8 cellular contexts compared by ENCODE assay signal in genomic region chr16:75471723-75472634, GRCh38. TPM values are rescaled to one million over a fixed set of nuclear protein-coding genes. Genes with fewer than 3 reads are reported as not detected.
DNase-seq lines count a peak whose midpoint lies in the region; ATAC-seq and TF ChIP-seq lines count a peak whose summit lies in the region.

No MANE protein-coding gene starts in this region.

- no peak overlapping the region for H3K4me3 Mint-ChIP-seq in activated naive CD8-positive, alpha-beta T cell treated with anti-CD3 and anti-CD28 coated beads, Interleukin-2, amount 50 U/mL, for 24 hours

- no peaks in the 10 kb centered on the region for H3K9me3 ChIP-seq in heart left ventricle

- no peak overlapping the region for H3K27ac Mint-ChIP-seq in activated naive CD8-positive, alpha-beta T cell treated with anti-CD3 and anti-CD28 coated beads, Interleukin-2, amount 50 U/mL, for 24 hours

- H3K4me1 Mint-ChIP-seq in activated naive CD8-positive, alpha-beta T cell treated with anti-CD3 and anti-CD28 coated beads, Interleukin-2, amount 50 U/mL, for 24 hours: peaks cover 2% of the 10 kb centered on the region

- peak; percentile 57 to 84 (median 74) for TF ChIP-seq CTCF in heart left ventricle (IDR thresholded peaks at IDR 0.05)

- WGBS in heart left ventricle, 4 donors: 12 to 17% (median 14%) methylated on average over 9 to 10 of the region's 10 CpGs

- intact Hi-C loops in heart left ventricle (cut with DNase I): loop anchor here (1.0 to 10.0 kb wide), 17 partner anchors 45 to 293 kb away; partner anchors contain the start of genes ADAT1 (in 3 of the 10) and TMEM231 (in 1 of the 10)

- ATAC-seq in GM19035 (IDR thresholded peaks at IDR 0.05; ENCODE audit: unreplicated experiment): peak; percentile 94
- peak; percentile 77 for ATAC-seq in HG03442 (IDR thresholded peaks at IDR 0.05; ENCODE audit: unreplicated experiment)
- peak; percentile 65 for ATAC-seq in activated naive CD8-positive, alpha-beta T cell treated with anti-CD3 and anti-CD28 coated beads, Interleukin-2, amount 50 U/mL, for 24 hours
- ATAC-seq in heart left ventricle: peak; percentile 87 to 98 (median 94)
- no peak for ATAC-seq in GM19452 (IDR thresholded peaks at IDR 0.05; ENCODE audit: unreplicated experiment)

- no peak overlapping the region for H3K4me3 ChIP-seq in heart left ventricle

- H3K36me3 ChIP-seq in heart left ventricle: no peaks in the 10 kb centered on the region

- H3K9me3 Mint-ChIP-seq in activated naive CD8-positive, alpha-beta T cell treated with anti-CD3 and anti-CD28 coated beads, Interleukin-2, amount 50 U/mL, for 24 hours: no peaks in the 10 kb centered on the region

- H3K27me3 Mint-ChIP-seq in activated naive CD8-positive, alpha-beta T cell treated with anti-CD3 and anti-CD28 coated beads, Interleukin-2, amount 50 U/mL, for 24 hours: no peaks in the 10 kb centered on the region

- H3K27me3 ChIP-seq in heart left ventricle: no peaks in the 10 kb centered on the region

- TF ChIP-seq POLR2A in heart left ventricle (IDR thresholded peaks at IDR 0.05): no peak

- H3K27ac ChIP-seq in heart left ventricle: no peak overlapping the region

- DNase-seq in D341Med (ENCODE audit: low spot score) (peak; percentile 80), NCI-H82 (lab: John Stamatoyannopoulos, UW) (peak; percentile 79), heart left ventricle (peak in 4 of 5 donors; percentile 46 to 56 (median 52)), pons (ENCODE audit: low spot score) (peak; percentile 86)
- DNase-seq in activated naive CD8-positive, alpha-beta T cell treated with anti-CD3 and anti-CD28 coated beads, Interleukin-2, amount 50 U/mL, for 24 hours: peak; percentile 26

- no peaks in the 10 kb centered on the region for H3K36me3 Mint-ChIP-seq in activated naive CD8-positive, alpha-beta T cell treated with anti-CD3 and anti-CD28 coated beads, Interleukin-2, amount 50 U/mL, for 24 hours (ENCODE audit: low read depth)

- no peaks in the 10 kb centered on the region for H3K4me1 ChIP-seq in heart left ventricle

RNA-seq across cellular contexts. Expression of gene TMEM170A, which starts 7.5 kb away (rescaled TPM):
- total RNA-seq in heart left ventricle: 10 to 100 TPM in 4 of 9 donors, 1 to 10 TPM in 5; 7.7 to 14.6 (median 9.5) TPM
- polyA plus RNA-seq in heart left ventricle: 1 to 10 TPM; 4.3 to 8.2 TPM

RNA-seq across cellular contexts. Expression of gene CHST6, which starts 23.3 kb away (rescaled TPM):
- 1 to 10 TPM in 3 of 9 donors, under 1 TPM in 6; 0.32 to 1.8 (median 0.88) TPM for total RNA-seq in heart left ventricle
- 1 to 10 TPM in 1 of 2 donors, under 1 TPM in 1; 0.46 to 1.1 TPM for polyA plus RNA-seq in heart left ventricle

RNA-seq across cellular contexts. Expression of gene CFDP1, which starts 38.7 kb away (rescaled TPM):
- 10 to 100 TPM; 17.7 to 31.2 (median 24.9) TPM for total RNA-seq in heart left ventricle
- 10 to 100 TPM; 36.3 to 60.6 TPM for polyA plus RNA-seq in heart left ventricle

Comparison
In these comparisons a context has a peak if more than half of its experiments do, and no peak if none do; other contexts are left out.
1. DNase-seq: peak in every context shown above with its lines; median percentile 86 in pons; 80 in D341Med; 79 in NCI-H82; 52 in heart left ventricle; 26 in activated naive CD8-positive, alpha-beta T cell treated with anti-CD3 and anti-CD28 coated beads, Interleukin-2, amount 50 U/mL, for 24 hours.